ENCODE assay signal across 7 cellular contexts in genomic region chr16:2512920-2513404, GRCh38. TPM values are rescaled to one million over a fixed set of nuclear protein-coding genes. Genes with fewer than 3 reads are reported as not detected.
DNase-seq lines count a peak whose midpoint lies in the region; ATAC-seq and TF ChIP-seq lines count a peak whose summit lies in the region.

No MANE protein-coding gene starts in this region.

- TF ChIP-seq POLR2A in NB4 (IDR thresholded peaks at IDR 0.05; ENCODE audit: extremely low read depth, insufficient read length) = no peak

- H4K91ac ChIP-seq in mesenchymal stem cell (ENCODE audit: low read length) = peak overlapping the region; percentile 82

- peak overlapping the region; percentile 87 for H3K4me3 Mint-ChIP-seq in MCF 10A (ENCODE audit: unreplicated experiment)

- peaks cover 58% of the 10 kb centered on the region for H3K4me1 ChIP-seq in mesenchymal stem cell (ENCODE audit: control insufficient read depth, insufficient read depth, low read depth, low read length)

- H3K27ac ChIP-seq in mesenchymal stem cell (ENCODE audit: low read length, poor library complexity, severe bottlenecking) = peak overlapping the region; percentile 6

- peaks cover 18% of the 10 kb centered on the region for H3K36me3 Mint-ChIP-seq in MCF 10A (ENCODE audit: insufficient read depth, unreplicated experiment)

- H3K9me3 ChIP-seq in mesenchymal stem cell (ENCODE audit: control insufficient read depth, low read length) = no peaks in the 10 kb centered on the region

- H3K79me1 ChIP-seq in mesenchymal stem cell (replicated peaks; ENCODE audit: low read length, poor library complexity, severe bottlenecking) = peaks cover 5% of the 10 kb centered on the region

- peaks cover 4 to 22% of the 10 kb centered on the region in 2 experiments for H3K36me3 ChIP-seq in mesenchymal stem cell (ENCODE audit: control insufficient read depth in 1 of 2, insufficient read depth in 2 of 2, low read depth in 1 of 2, low read length in 2 of 2)

- H3K27me3 ChIP-seq in mesenchymal stem cell (ENCODE audit: control insufficient read depth in 1 of 2, insufficient read depth in 1 of 2, low read length in 2 of 2) = no peaks in the 10 kb centered on the region

- peak overlapping the region; percentile 84 for H2AK5ac ChIP-seq in mesenchymal stem cell (ENCODE audit: low read length, severe bottlenecking)

- peak overlapping the region; percentile 94 for H3K27ac Mint-ChIP-seq in MCF 10A (ENCODE audit: low read depth, unreplicated experiment)

- no peak overlapping the region for H2BK120ac ChIP-seq in mesenchymal stem cell (ENCODE audit: low read depth, low read length)

- peak overlapping the region; percentile 46 to 47 for H2BK12ac ChIP-seq in mesenchymal stem cell (ENCODE audit: low read length in 2 of 2)

- peak overlapping the region; percentile 52 for H3K4me2 ChIP-seq in mesenchymal stem cell (ENCODE audit: low read length, poor library complexity, severe bottlenecking)

- peak overlapping the region; percentile 84 for H2BK15ac ChIP-seq in mesenchymal stem cell (ENCODE audit: low read depth, poor library complexity, severe bottlenecking)

- peak overlapping the region in 1 of 2 experiments; percentile 31 for H3K14ac ChIP-seq in mesenchymal stem cell (ENCODE audit: low read length in 2 of 2)

- in situ Hi-C loops in GM13976 (cut with MboI; ENCODE audit: low sequenced_read_pairs, unreplicated experiment) = no loop called here

- WGBS in mesenchymal stem cell = 43% methylated on average over 14 of the region's 15 CpGs

- H3K23ac ChIP-seq in mesenchymal stem cell (ENCODE audit: low read length in 2 of 2) = no peak overlapping the region

- BruUV-seq in MCF 10A (replicated peaks; lab: Mats Ljungman, UMichigan) = no TSS peak

- no peaks in the 10 kb centered on the region for H3K9me3 Mint-ChIP-seq in MCF 10A (ENCODE audit: unreplicated experiment)

- TF ChIP-seq CTCF in GM13976 (IDR thresholded peaks at IDR 0.05; ENCODE audit: borderline replicate concordance, control extremely low read depth, extremely low read depth, insufficient read depth, missing control alignments) = peak; percentile 6
- peak; percentile 12 for TF ChIP-seq CTCF in NB4 (IDR thresholded peaks at IDR 0.05; ENCODE audit: low read depth, low read length)
- TF ChIP-seq CTCF in MCF 10A (IDR thresholded peaks at IDR 0.05; ENCODE audit: unreplicated experiment) = no peak

- peak overlapping the region; percentile 96 for H3K9ac ChIP-seq in mesenchymal stem cell (ENCODE audit: low read length)

- no peak overlapping the region for H2BK5ac ChIP-seq in mesenchymal stem cell (ENCODE audit: low read depth, low read length, poor library complexity, severe bottlenecking)

- H3K27me3 Mint-ChIP-seq in MCF 10A (ENCODE audit: insufficient read depth, unreplicated experiment) = no peaks in the 10 kb centered on the region

- peak overlapping the region; percentile 61 to 84 for H3K18ac ChIP-seq in mesenchymal stem cell (ENCODE audit: low read depth in 1 of 2, low read length in 2 of 2)

- no peak overlapping the region for H3K4ac ChIP-seq in mesenchymal stem cell (ENCODE audit: low read depth in 1 of 2, low read length in 2 of 2)

- CTCF ChIA-PET in MCF 10A (lab: Yijun Ruan, JAX) = interaction anchor here (0.6 to 1.5 kb wide), 2 partner anchors 11 to 69 kb away, joined by 3 read pairs; no protein-coding TSS in a partner anchor

- intact Hi-C loops in MCF 10A (cut with micrococcal nuclease) = no loop called here

- H3K4me3 ChIP-seq in NB4 (ENCODE audit: low read depth, low read length) (no peak overlapping the region), mesenchymal stem cell (ENCODE audit: insufficient read depth in 1 of 2, low read depth in 1 of 2, low read length in 2 of 2) (peak overlapping the region; percentile 12 to 69)

- peak; percentile 58 for DNase-seq in GM13976 (ENCODE audit: low spot score)
- peak; percentile 41 for DNase-seq in NB4 (ENCODE audit: low read depth)
- no peak for DNase-seq in MCF 10A (ENCODE audit: unreplicated experiment)
- DNase-seq in mesenchymal stem cell = no peak
- no peak for DNase-seq in SKM-1 treated with dmso at 0.1 percent for 144 hours (lab: John Stamatoyannopoulos, UW; ENCODE audit: unreplicated experiment)
- DNase-seq in occipital lobe (lab: John Stamatoyannopoulos, UW) = no peak

- ATAC-seq in GM19328 (IDR thresholded peaks at IDR 0.05; ENCODE audit: unreplicated experiment) = no peak

- peak overlapping the region; percentile 66 for H2AFZ ChIP-seq in mesenchymal stem cell (ENCODE audit: low read depth, low read length)

- H3K4me1 Mint-ChIP-seq in MCF 10A (ENCODE audit: insufficient read depth, unreplicated experiment) = peaks cover 29% of the 10 kb centered on the region

- POLR2A ChIA-PET in MCF 10A (lab: Yijun Ruan, JAX) = interaction anchor here (0.6 to 4.0 kb wide), 8 partner anchors 12 to 509 kb away, joined by 3 to 57 read pairs (median 3); partner anchors contain the start of genes CEMP1, ECI1 and PDPK1

- peak overlapping the region; percentile 20 for H4K8ac ChIP-seq in mesenchymal stem cell (ENCODE audit: low read length)

RNA-seq across cellular contexts. Expression of gene ATP6V0C, which starts 0.8 kb away (rescaled TPM):
- total RNA-seq in MCF 10A (2022) = 173 and 198 TPM in 2 replicates
- polyA plus RNA-seq in mesenchymal stem cell (2013, experiment 1 of 2) = 498 TPM
- 484 TPM for polyA plus RNA-seq in mesenchymal stem cell (2013, experiment 2 of 2)
- total RNA-seq in occipital lobe = 11.7 TPM

RNA-seq across cellular contexts. Expression of gene AMDHD2, which starts 7.2 kb away (rescaled TPM):
- total RNA-seq in MCF 10A (2022) (15.8 and 26.5 TPM in 2 replicates), occipital lobe (12.9 TPM)
- polyA plus RNA-seq in mesenchymal stem cell (2013, experiment 1 of 2) = 24.6 TPM
- 20.6 TPM for polyA plus RNA-seq in mesenchymal stem cell (2013, experiment 2 of 2)

RNA-seq across cellular contexts. Expression of gene CEMP1, which starts 18.2 kb away (rescaled TPM):
- total RNA-seq in MCF 10A (2022) (not detected in 2 replicates), occipital lobe (0.16 TPM)
- not detected for polyA plus RNA-seq in mesenchymal stem cell (2013, experiment 1 of 2)
- not detected for polyA plus RNA-seq in mesenchymal stem cell (2013, experiment 2 of 2)

RNA-seq across cellular contexts. Expression of gene PDPK1, which starts 24.9 kb away (rescaled TPM):
- total RNA-seq in MCF 10A (2022) = 32.3 and 38.0 TPM in 2 replicates
- polyA plus RNA-seq in mesenchymal stem cell (2013, experiment 1 of 2) = 16.0 TPM
- 15.7 TPM for polyA plus RNA-seq in mesenchymal stem cell (2013, experiment 2 of 2)
- 30.9 TPM for total RNA-seq in occipital lobe

RNA-seq across cellular contexts. Expression of gene TBC1D24, which starts 38.0 kb away (rescaled TPM):
- total RNA-seq in MCF 10A (2022) (7.6 and 8.1 TPM in 2 replicates), occipital lobe (22.3 TPM)
- polyA plus RNA-seq in mesenchymal stem cell (2013, experiment 1 of 2) = 4.9 TPM
- 4.1 TPM for polyA plus RNA-seq in mesenchymal stem cell (2013, experiment 2 of 2)

Comparison
In these comparisons a context has a peak if more than half of its experiments do, and no peak if none do; other contexts are left out.
1. DNase-seq: peak in GM13976 (single experiment) and NB4 (single experiment); none in MCF 10A (single experiment), mesenchymal stem cell (single experiment), SKM-1 treated with dmso at 0.1 percent for 144 hours (single experiment) and occipital lobe (single experiment).
2. RNA of gene ATP6V0C, which starts 0.8 kb away (total RNA-seq): 173 to 198 TPM in MCF 10A; 11.7 TPM in occipital lobe (single experiment); every median in the first group is over 10 times any median in the second.